In the genomic region with DNA sequence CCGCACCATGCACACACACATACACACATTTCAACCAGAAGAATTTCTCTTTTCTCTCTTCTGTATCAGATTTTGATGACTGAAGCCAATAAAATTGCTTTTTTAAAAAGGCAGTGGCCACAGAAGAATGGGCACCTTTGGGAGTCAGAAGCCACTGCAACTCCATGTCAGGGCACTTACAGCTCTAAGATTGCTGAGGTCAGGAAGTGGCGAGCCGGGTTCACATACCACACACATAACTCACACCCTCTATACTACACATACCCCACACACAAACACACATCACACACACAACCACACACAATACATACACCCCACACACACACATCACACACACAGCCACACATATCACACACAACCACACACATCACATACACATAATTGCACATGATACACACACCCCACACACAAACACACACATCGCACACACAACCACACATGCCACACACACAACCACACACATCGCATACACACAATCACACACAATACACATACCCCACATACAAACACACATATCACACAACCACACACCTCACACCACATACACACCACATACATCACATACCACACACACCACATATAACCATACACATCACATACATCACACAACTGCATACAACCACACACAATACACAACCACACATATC, we compare ENCODE assay signal across 10 cellular contexts. TPM values are rescaled to one million over a fixed set of nuclear protein-coding genes. Genes with fewer than 3 reads are reported as not detected.
DNase-seq lines count a peak whose midpoint lies in the region; ATAC-seq and TF ChIP-seq lines count a peak whose summit lies in the region.
"Had no signal": no experiment of that assay in that cellular context is flagged by ENCODE, and none has a peak within 500 bp of the region (broad histone marks: within the 10 kb centered on the region; RNA-seq: fewer than 3 reads in every experiment).

No MANE protein-coding gene starts in this region.

- no peaks in the 10 kb centered on the region for H4K20me1 ChIP-seq in smooth muscle cell (ENCODE audit: low read depth)

- TF ChIP-seq CTCF in smooth muscle cell (IDR thresholded peaks at IDR 0.05; ENCODE audit: borderline replicate concordance, insufficient read depth, poor library complexity, severe bottlenecking) = no peak
- TF ChIP-seq CTCF in tibial artery (IDR thresholded peaks at IDR 0.05) = no peak

- H3K4me2 ChIP-seq in smooth muscle cell = peak overlapping the region; percentile 3

- WGBS in smooth muscle cell (ENCODE audit: low lambda C conversion rate) = 77% methylated on average over 5 of the region's 5 CpGs

- H3K9ac ChIP-seq in smooth muscle cell (ENCODE audit: low read depth) = peak overlapping the region; percentile 54

- DNase-seq in activated CD8-positive, alpha-beta memory T cell treated with anti-CD3 and anti-CD28 coated beads, Interleukin-2, amount 50 U/mL, for 48 hours = peak; percentile 41
- no peak for DNase-seq in activated CD8-positive, alpha-beta memory T cell treated with anti-CD3 and anti-CD28 coated beads for 24 hours
- DNase-seq in RPMI7951 (ENCODE audit: low read depth) (peak; percentile 96), fibroblast of gingiva (ENCODE audit: low read depth) (peak; percentile 54), smooth muscle cell (lab: John Stamatoyannopoulos, UW; ENCODE audit: unreplicated experiment) (no peak), NCI-H1930 (lab: John Stamatoyannopoulos, UW) (no peak), tibial artery (no peak)
- DNase-seq: SHP77 treated with DMSO at 0.1 percent for 48 hours had no signal

- H3K36me3 ChIP-seq in smooth muscle cell (ENCODE audit: low read depth) (no peaks in the 10 kb centered on the region), tibial artery (no peaks in the 10 kb centered on the region)

- peaks cover 7% of the 10 kb centered on the region for H3K4me1 ChIP-seq in smooth muscle cell (ENCODE audit: low read depth)
- H3K4me1 ChIP-seq in tibial artery = peaks cover 0 to 21% (median 16%) of the 10 kb centered on the region in 4 donors

- no peaks in the 10 kb centered on the region for H3K79me2 ChIP-seq in smooth muscle cell (ENCODE audit: low read depth)

- H3F3A ChIP-seq in smooth muscle cell (ENCODE audit: low read depth) = peaks cover 7% of the 10 kb centered on the region

- no peak for ATAC-seq in GM21528 (IDR thresholded peaks at IDR 0.05; ENCODE audit: low FRiP score, unreplicated experiment)

- H3K9me3 ChIP-seq in smooth muscle cell (replicated peaks; ENCODE audit: low read depth) = no peaks in the 10 kb centered on the region
- H3K9me3 ChIP-seq in tibial artery = no peaks in the 10 kb centered on the region

- no peak overlapping the region for H2AFZ ChIP-seq in smooth muscle cell (ENCODE audit: low read depth)

- intact Hi-C loops in tibial artery (cut with DNase I; ENCODE audit: low total_unique reads) = no loop called here

- peak overlapping the region; percentile 79 for H3K27ac ChIP-seq in smooth muscle cell (ENCODE audit: low read depth)
- no peak overlapping the region for H3K27ac ChIP-seq in tibial artery

- H3K27me3 ChIP-seq in smooth muscle cell (ENCODE audit: low read depth) (no peaks in the 10 kb centered on the region), tibial artery (no peaks in the 10 kb centered on the region)

- H3K4me3 ChIP-seq in smooth muscle cell (no peak overlapping the region), tibial artery (no peak overlapping the region)

RNA-seq across cellular contexts. Expression of gene GPRIN2, which starts 31.2 kb away (rescaled TPM):
- total RNA-seq in RPMI7951 (2014; rRNA removed; shearing (Covaris generic)) = not detected in 2 replicates
- total RNA-seq in smooth muscle cell = 0.54 TPM in 1 of 2 replicates, not detected in the other
- polyA plus RNA-seq in smooth muscle cell = 0.34 and 0.54 TPM in 2 replicates
- total RNA-seq: CD4-positive, alpha-beta memory T cell had no signal
- polyA plus RNA-seq: CD4-positive, alpha-beta memory T cell had no signal

RNA-seq across cellular contexts. Expression of gene SYT15, which starts 53.6 kb away (rescaled TPM):
- under 0.01 TPM in 1 of 2 replicates, not detected in the other for total RNA-seq in RPMI7951 (2014; rRNA removed; shearing (Covaris generic))
- 0.13 and 0.22 TPM in 2 replicates for total RNA-seq in smooth muscle cell
- polyA plus RNA-seq in smooth muscle cell = 0.89 and 1.4 TPM in 2 replicates

RNA-seq across cellular contexts. Expression of gene NPY4R, which starts 59.5 kb away (rescaled TPM):
- 0.10 TPM in 1 of 2 replicates, not detected in the other for total RNA-seq in RPMI7951 (2014; rRNA removed; shearing (Covaris generic))
- 0.09 TPM in 1 of 2 replicates, not detected in the other for total RNA-seq in smooth muscle cell
- polyA plus RNA-seq in smooth muscle cell = 0.21 TPM in 1 of 2 replicates, not detected in the other
- total RNA-seq: CD4-positive, alpha-beta memory T cell had no signal
- polyA plus RNA-seq: CD4-positive, alpha-beta memory T cell had no signal

Comparison
In these comparisons a context has a peak if more than half of its experiments do, and no peak if none do; other contexts are left out.
1. DNase-seq: peak in activated CD8-positive, alpha-beta memory T cell treated with anti-CD3 and anti-CD28 coated beads, Interleukin-2, amount 50 U/mL, for 48 hours (single experiment), RPMI7951 (single experiment) and fibroblast of gingiva (single experiment); none in activated CD8-positive, alpha-beta memory T cell treated with anti-CD3 and anti-CD28 coated beads for 24 hours (single experiment), smooth muscle cell (single experiment), NCI-H1930 (0 of 2) and tibial artery (0 of 2).